17 cellular contexts compared by ENCODE assay signal in the genomic region with DNA sequence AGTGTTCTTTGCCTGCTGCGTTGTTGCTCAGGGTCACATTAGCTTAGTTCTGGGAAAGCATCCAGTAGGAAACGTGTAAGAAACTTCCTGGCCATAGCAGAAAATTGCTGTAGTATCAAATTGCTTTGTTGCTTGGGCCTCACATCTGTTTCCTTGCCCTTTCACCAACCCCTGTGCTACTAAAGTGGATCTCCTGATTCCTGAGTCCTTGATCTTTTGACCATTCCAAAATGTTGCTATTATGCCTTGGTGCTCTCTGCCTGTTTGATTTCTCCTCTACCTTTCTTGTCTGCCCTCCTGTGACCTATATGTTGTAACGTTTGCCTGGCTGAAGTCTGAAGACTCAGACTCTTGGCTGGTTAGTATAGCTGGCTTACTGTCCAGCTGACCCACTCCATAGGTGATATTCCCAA.
DNase-seq lines count a peak whose midpoint lies in the region; ATAC-seq and TF ChIP-seq lines count a peak whose summit lies in the region.
"Had no signal": no experiment of that assay in that cellular context is flagged by ENCODE, and none has a peak within 500 bp of the region (broad histone marks: within the 10 kb centered on the region; RNA-seq: fewer than 3 reads in every experiment).

No MANE protein-coding gene starts in this region.

- no peak for TF ChIP-seq POLR2A in thyroid gland (IDR thresholded peaks at IDR 0.05)

- ATAC-seq in HG03460 (IDR thresholded peaks at IDR 0.05; ENCODE audit: unreplicated experiment) = no peak

- H3K27ac ChIP-seq in left ventricle myocardium inferior (replicated peaks) (peak overlapping the region; percentile 50), right atrium auricular region (no peak overlapping the region), duodenal mucosa (ENCODE audit: low read depth, low read length) (peak overlapping the region; percentile 36), thyroid gland (peak overlapping the region; percentile 83 to 95 (median 94))
- H3K27ac ChIP-seq: hepatocyte, lower lobe of right lung had no signal

- intact Hi-C loops in left ventricle myocardium inferior (cut with micrococcal nuclease) (no loop called here), thyroid gland (cut with DNase I) (no loop called here)

- 21 to 27% methylated on average over 3 of the region's 3 CpGs for WGBS in thyroid gland, 2 donors

- no peak overlapping the region for H3K9ac ChIP-seq in duodenal mucosa (ENCODE audit: low read depth in 1 of 2, low read length in 2 of 2)

- H3K36me3 ChIP-seq in left ventricle myocardium inferior (no peaks in the 10 kb centered on the region), right atrium auricular region (no peaks in the 10 kb centered on the region), duodenal mucosa (ENCODE audit: control insufficient read depth in 1 of 2, insufficient read depth in 2 of 2, low read length in 2 of 2) (no peaks in the 10 kb centered on the region), thyroid gland (no peaks in the 10 kb centered on the region)
- H3K36me3 ChIP-seq: lower lobe of right lung had no signal

- TF ChIP-seq CTCF in left ventricle myocardium inferior (IDR thresholded peaks at IDR 0.05; ENCODE audit: borderline replicate concordance) = no peak
- no peak for TF ChIP-seq CTCF in right atrium auricular region (IDR thresholded peaks at IDR 0.05)
- no peak for TF ChIP-seq CTCF in thyroid gland (IDR thresholded peaks at IDR 0.05)

- H3K27me3 ChIP-seq in left ventricle myocardium inferior (ENCODE audit: low read depth) (no peaks in the 10 kb centered on the region), right atrium auricular region (no peaks in the 10 kb centered on the region), duodenal mucosa (ENCODE audit: control insufficient read depth in 1 of 2, insufficient read depth in 2 of 2, low read length in 2 of 2) (no peaks in the 10 kb centered on the region), thyroid gland (no peaks in the 10 kb centered on the region)
- H3K27me3 ChIP-seq: hepatocyte had no signal

- no peak overlapping the region for H3K4me3 ChIP-seq in left ventricle myocardium inferior
- H3K4me3 ChIP-seq in right atrium auricular region = no peak overlapping the region
- H3K4me3 ChIP-seq in duodenal mucosa (ENCODE audit: low read depth in 1 of 2, low read length in 2 of 2) = no peak overlapping the region
- H3K4me3 ChIP-seq in thyroid gland (replicated peaks in 1 of 3) = no peak overlapping the region
- H3K4me3 ChIP-seq: hepatocyte, lower lobe of right lung had no signal

- H3K9me3 ChIP-seq in left ventricle myocardium inferior (replicated peaks) (no peaks in the 10 kb centered on the region), right atrium auricular region (no peaks in the 10 kb centered on the region), duodenal mucosa (ENCODE audit: control insufficient read depth in 1 of 2, low read length in 2 of 2) (no peaks in the 10 kb centered on the region), thyroid gland (no peaks in the 10 kb centered on the region)
- H3K9me3 ChIP-seq: lower lobe of right lung had no signal

- DNase-seq in left ventricle myocardium inferior (no peak), right atrium auricular region (ENCODE audit: low spot score) (no peak), lung microvascular endothelial cell (ENCODE audit: low read depth in 2 of 2) (peak; percentile 84 to 89), thyroid gland (peak; percentile 11 to 33), NCI-H2227 (lab: John Stamatoyannopoulos, UW; ENCODE audit: unreplicated experiment) (no peak), NCI-H1436 (lab: John Stamatoyannopoulos, UW) (no peak)
- DNase-seq: activated B cell treated with CpG ODN at 0.5 μM for 24 hours; activated naive CD8-positive, alpha-beta T cell treated with anti-CD3 and anti-CD28 coated beads, Interleukin-2, amount 10 ng/mL, durations not matched to agents 7 days and 5 days; activated T-cell treated with anti-CD3 and anti-CD28 coated beads for 4 hours; DMS79; effector CD4-positive, alpha-beta T cell; Kasumi-1; lower lobe of right lung; NCI-H2107 had no signal

- peaks cover 8% of the 10 kb centered on the region for H3K4me1 ChIP-seq in left ventricle myocardium inferior
- no peaks in the 10 kb centered on the region for H3K4me1 ChIP-seq in right atrium auricular region
- H3K4me1 ChIP-seq in duodenal mucosa (ENCODE audit: control insufficient read depth in 1 of 2, insufficient read depth in 2 of 2, low read length in 2 of 2) = no peaks in the 10 kb centered on the region
- H3K4me1 ChIP-seq in thyroid gland = peaks cover 17 to 18% of the 10 kb centered on the region in 2 donors

Comparison
In these comparisons a context has a peak if more than half of its experiments do, and no peak if none do; other contexts are left out.
1. H3K27ac ChIP-seq: peak in left ventricle myocardium inferior (single experiment), duodenal mucosa (single experiment) and thyroid gland (3 of 3); none in right atrium auricular region (0 of 2).
2. DNase-seq: peak in lung microvascular endothelial cell (2 of 2) and thyroid gland (2 of 2); none in left ventricle myocardium inferior (single experiment), right atrium auricular region (single experiment), NCI-H2227 (single experiment) and NCI-H1436 (single experiment).